19 cellular contexts compared by ENCODE assay signal in genomic region chr1:89810880-89811279, GRCh38.
"Had no signal": no experiment of that assay in that cellular context is flagged by ENCODE, and none has a peak within 500 bp of the region (broad histone marks: within the 10 kb centered on the region; RNA-seq: fewer than 3 reads in every experiment).

No MANE protein-coding gene starts in this region.

- H3K27ac ChIP-seq: colonic mucosa, hepatocyte, ovary, spleen, upper lobe of right lung had no signal

- H3K4me1 ChIP-seq: colonic mucosa, upper lobe of right lung had no signal

- H3K4me2 ChIP-seq: hepatocyte had no signal

- H2AFZ ChIP-seq: hepatocyte had no signal

- H3K79me2 ChIP-seq: hepatocyte had no signal

- H3K36me3 ChIP-seq: colonic mucosa, ovary, sigmoid colon, spleen, upper lobe of right lung had no signal

- DNase-seq: activated CD4-positive, alpha-beta T cell treated with anti-CD3 and anti-CD28 coated beads, Interleukin-2, amount 10 ng/mL, durations not matched to agents 24 days and 14 days; activated CD4-positive, CD25-positive, alpha-beta regulatory T cell; activated CD8-positive, alpha-beta memory T cell treated with anti-CD3 and anti-CD28 coated beads, Interleukin-2, amount 50 U/mL, for 4 hours; activated CD8-positive, alpha-beta T cell treated with anti-CD3 and anti-CD28 coated beads, Interleukin-2, amount 10 ng/mL, durations not matched to agents 7 days and 5 days; activated effector memory CD4-positive, alpha-beta T cell treated with anti-CD3 and anti-CD28 coated beads, Interleukin-2, amount 50 U/mL, for 16 hours; activated T-cell treated with anti-CD3 and anti-CD28 coated beads, Interleukin-2, amount 50 U/mL, for 48 hours; amniotic stem cell; caudate nucleus; colonic mucosa; islet precursor cell; mucosa of descending colon; naive thymus-derived CD4-positive, alpha-beta T cell; ovary; sigmoid colon; spleen; upper lobe of right lung had no signal

- H3K27me3 ChIP-seq: colonic mucosa, hepatocyte, ovary, sigmoid colon, spleen, upper lobe of right lung had no signal

- H3K4me3 ChIP-seq: colonic mucosa, hepatocyte, mucosa of descending colon, ovary, sigmoid colon, spleen, upper lobe of right lung had no signal

- H3K9me3 ChIP-seq: colonic mucosa, mucosa of descending colon, ovary, sigmoid colon, spleen, upper lobe of right lung had no signal

- FAIRE-seq: endometrium had no signal

- ATAC-seq: activated CD8-positive, alpha-beta T cell treated with anti-CD3 and anti-CD28 coated beads, Interleukin-2, amount 10 ng/mL, durations not matched to agents 7 days and 5 days; esophagus mucosa; mucosa of descending colon; naive thymus-derived CD4-positive, alpha-beta T cell had no signal
